ENCODE assay signal across 32 cellular contexts in genomic region chr7:70494977-70495376, GRCh38.
"Had no signal": no experiment of that assay in that cellular context is flagged by ENCODE, and none has a peak within 500 bp of the region (broad histone marks: within the 10 kb centered on the region; RNA-seq: fewer than 3 reads in every experiment).

No MANE protein-coding gene starts in this region.

- ATAC-seq: activated CD8-positive, alpha-beta T cell treated with anti-CD3 and anti-CD28 coated beads for 36 hours; activated naive CD4-positive, alpha-beta T cell treated with anti-CD3 and anti-CD28 coated beads, Interleukin-2, amount 50 U/mL, for 72 hours; activated T-cell treated with anti-CD3 and anti-CD28 coated beads, Interleukin-2, amount 50 U/mL, for 4 hours; activated T-cell treated with anti-CD3 and anti-CD28 coated beads, Interleukin-2, amount 50 U/mL, for 72 hours; activated T-helper 17 cell treated with anti-CD3 and anti-CD28 coated beads, Interleukin-2, amount 50 U/mL, for 72 hours; body of pancreas had no signal

- H3K36me3 ChIP-seq: adrenal gland, brain microvascular endothelial cell, breast epithelium had no signal

- H3K27ac ChIP-seq: adrenal gland, body of pancreas, brain microvascular endothelial cell, breast epithelium, VCaP had no signal

- DNase-seq: activated B cell treated with CpG ODN at 0.5 μM for 24 hours; activated CD4-positive, alpha-beta memory T cell treated with anti-CD3 and anti-CD28 coated beads for 36 hours; activated CD4-positive, alpha-beta T cell treated with anti-CD3 and anti-CD28 coated beads for 4 hours; activated CD4-positive, alpha-beta T cell treated with anti-CD3 and anti-CD28 coated beads, Interleukin-2, amount 10 ng/mL, durations not matched to agents 24 days and 14 days; activated CD4-positive, alpha-beta T cell treated with anti-CD3 and anti-CD28 coated beads, Interleukin-2, amount 50 U/mL, for 1 hour; activated CD4-positive, alpha-beta T cell treated with anti-CD3 and anti-CD28 coated beads, Interleukin-2, amount 50 U/mL, for 4 hours; activated CD4-positive, CD25-positive, alpha-beta regulatory T cell treated with anti-CD3 and anti-CD28 coated beads, Interleukin-2, amount 50 U/mL, for 72 hours; activated CD8-positive, alpha-beta memory T cell treated with anti-CD3 and anti-CD28 coated beads, Interleukin-2, amount 50 U/mL, for 4 hours; activated CD8-positive, alpha-beta T cell treated with anti-CD3 and anti-CD28 coated beads for 36 hours; activated effector memory CD4-positive, alpha-beta T cell treated with anti-CD3 and anti-CD28 coated beads, Interleukin-2, amount 50 U/mL, for 16 hours; activated gamma-delta T cell treated with Interleukin-2 at 50 U/mL for 16 hours; activated naive CD4-positive, alpha-beta T cell; activated naive CD4-positive, alpha-beta T cell treated with anti-CD3 and anti-CD28 coated beads for 36 hours; activated naive CD4-positive, alpha-beta T cell treated with anti-CD3 and anti-CD28 coated beads, Interleukin-2, amount 50 U/mL, for 16 hours; activated naive CD8-positive, alpha-beta T cell treated with anti-CD3 and anti-CD28 coated beads for 36 hours; activated T-cell treated with anti-CD3 and anti-CD28 coated beads for 4 hours; activated T-cell treated with anti-CD3 and anti-CD28 coated beads, Interleukin-2, amount 50 U/mL, for 1 hour; activated T-cell treated with anti-CD3 and anti-CD28 coated beads, Interleukin-2, amount 50 U/mL, for 4 hours; activated T-cell treated with anti-CD3 and anti-CD28 coated beads, Interleukin-2, amount 50 U/mL, for 72 hours; adrenal gland; amniotic stem cell; aorta; body of pancreas; brain microvascular endothelial cell; central memory CD4-positive, alpha-beta T cell; T-helper 1 cell; T-helper 2 cell; T-helper 9 cell had no signal

- H3K9me3 ChIP-seq: adrenal gland, body of pancreas, breast epithelium had no signal

- H3K4me3 ChIP-seq: adrenal gland, body of pancreas, breast epithelium had no signal

- H3K4me1 ChIP-seq: adrenal gland, breast epithelium had no signal

- H3K27me3 ChIP-seq: adrenal gland, body of pancreas, brain microvascular endothelial cell, breast epithelium had no signal
